In the genomic region with DNA sequence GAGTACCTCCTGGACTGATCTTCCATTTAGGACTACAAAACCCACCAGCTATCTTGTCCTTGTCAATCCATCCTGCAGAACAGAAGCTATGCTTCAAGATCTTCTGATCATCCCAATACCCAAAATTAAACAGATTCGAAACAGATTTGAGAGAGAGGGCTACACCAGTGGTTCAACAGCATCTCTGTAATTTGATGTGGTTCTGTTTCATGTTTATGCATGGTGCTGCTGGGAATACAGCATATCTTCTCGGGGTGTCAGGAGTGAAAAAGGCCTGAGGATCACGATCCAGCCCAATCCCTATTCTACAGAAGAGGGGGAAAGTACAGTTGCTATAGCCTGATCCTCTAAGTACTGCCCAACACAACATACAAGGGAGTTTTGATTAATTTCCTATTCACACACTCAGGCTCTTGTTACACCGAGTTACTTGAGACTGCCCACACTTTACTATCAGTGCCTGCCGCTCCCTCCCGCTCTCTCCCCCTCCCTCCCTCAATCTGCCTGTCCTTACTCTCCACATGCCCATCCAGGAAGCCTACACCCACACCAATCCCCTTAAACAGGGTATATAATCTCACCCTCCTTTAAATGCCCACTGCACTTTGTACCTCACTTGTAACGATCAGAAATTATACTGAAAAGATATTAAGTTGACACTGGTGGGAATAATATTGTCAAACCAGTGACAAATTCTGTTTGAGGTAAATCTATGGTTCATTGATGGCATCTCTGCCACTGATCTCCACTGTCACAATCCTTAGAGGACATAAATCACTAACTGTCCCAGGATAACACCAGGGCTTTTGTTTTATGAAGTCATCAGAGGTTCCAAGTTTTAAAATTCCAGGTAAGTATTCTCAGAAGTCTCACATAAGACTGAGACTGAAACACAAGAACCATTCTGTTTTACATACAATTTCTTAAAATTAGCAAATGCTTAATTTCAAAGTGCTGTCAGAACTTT, we compare ENCODE assay signal across 15 cellular contexts.
DNase-seq lines count a peak whose midpoint lies in the region; ATAC-seq and TF ChIP-seq lines count a peak whose summit lies in the region.
"Had no signal": no experiment of that assay in that cellular context is flagged by ENCODE, and none has a peak within 500 bp of the region (broad histone marks: within the 10 kb centered on the region; RNA-seq: fewer than 3 reads in every experiment).

No MANE protein-coding gene starts in this region.

- ATAC-seq in CD8-positive, alpha-beta T cell = no peak
- ATAC-seq: activated T-cell treated with anti-CD3 and anti-CD28 coated beads, Interleukin-2, amount 50 U/mL, for 4 hours; PC-3 had no signal

- H3K36me3 Mint-ChIP-seq in CD8-positive, alpha-beta T cell = peaks cover 37% of the 10 kb centered on the region
- peaks cover 50% of the 10 kb centered on the region for H3K36me3 Mint-ChIP-seq in activated T-cell treated with anti-CD3 and anti-CD28 coated beads, Interleukin-2, amount 50 U/mL, for 24 hours (ENCODE audit: low read depth)

- intact Hi-C loops in CD8-positive, alpha-beta T cell (cut with DNase I, micrococcal nuclease) = no loop called here
- intact Hi-C loops in esophagus squamous epithelium (cut with DNase I) (no loop called here), left ventricle myocardium inferior (cut with micrococcal nuclease) (no loop called here)

- no peak overlapping the region for H3K4me3 ChIP-seq in CD8-positive, alpha-beta T cell (ENCODE audit: low read depth, low read length)
- H3K4me3 ChIP-seq in esophagus squamous epithelium = no peak overlapping the region
- H3K4me3 ChIP-seq in left ventricle myocardium inferior = no peak overlapping the region

- peak overlapping the region; percentile 53 for H3K27ac Mint-ChIP-seq in CD8-positive, alpha-beta T cell
- H3K27ac Mint-ChIP-seq in activated T-cell treated with anti-CD3 and anti-CD28 coated beads, Interleukin-2, amount 50 U/mL, for 24 hours = no peak overlapping the region

- DNase-seq in CD8-positive, alpha-beta T cell = no peak
- DNase-seq in esophagus squamous epithelium (lab: John Stamatoyannopoulos, UW) (no peak), pons (ENCODE audit: low spot score) (peak; percentile 2), left ventricle myocardium inferior (no peak)
- no peak for DNase-seq in activated effector memory CD4-positive, alpha-beta T cell treated with Interleukin-2 at 50 U/mL for 16 hours
- DNase-seq in stimulated activated CD4-positive, alpha-beta T cell treated with anti-CD3 and anti-CD28 coated beads, Interleukin-2, amount 100 ng/mL, for 24 hours = no peak
- DNase-seq in activated T-cell treated with anti-CD3 and anti-CD28 coated beads, Interleukin-2, amount 50 U/mL, for 24 hours = no peak
- DNase-seq: activated CD4-positive, CD25-positive, alpha-beta regulatory T cell treated with anti-CD3 and anti-CD28 coated beads, Interleukin-2, amount 50 U/mL, for 72 hours; activated T-cell treated with anti-CD3 and anti-CD28 coated beads, Interleukin-2, amount 50 U/mL, for 4 hours; C1 segment of cervical spinal cord; NCI-H1694 treated with DMSO at 0.1 percent for 48 hours; NCI-H524; PC-3; trophoblast cell had no signal

- POLR2A ChIA-PET in CD8-positive, alpha-beta T cell (lab: Charles Lee) = no interaction called here

- H3K27me3 ChIP-seq in CD8-positive, alpha-beta T cell (ENCODE audit: insufficient read depth, low read length) = no peaks in the 10 kb centered on the region
- H3K27me3 ChIP-seq in esophagus squamous epithelium = no peaks in the 10 kb centered on the region
- H3K27me3 ChIP-seq in left ventricle myocardium inferior (ENCODE audit: low read depth) = no peaks in the 10 kb centered on the region

- TF ChIP-seq POLR2A in esophagus squamous epithelium (IDR thresholded peaks at IDR 0.05) = no peak

- TF ChIP-seq CTCF in CD8-positive, alpha-beta T cell (IDR thresholded peaks at IDR 0.05) = no peak
- TF ChIP-seq CTCF in esophagus squamous epithelium (IDR thresholded peaks at IDR 0.05) (no peak), left ventricle myocardium inferior (IDR thresholded peaks at IDR 0.05; ENCODE audit: borderline replicate concordance) (no peak)

- H3K36me3 ChIP-seq in CD8-positive, alpha-beta T cell (ENCODE audit: insufficient read depth, low read length) = no peaks in the 10 kb centered on the region
- peaks cover 79% of the 10 kb centered on the region for H3K36me3 ChIP-seq in KOPT-K1 (ENCODE audit: insufficient read depth, low read length)
- peaks cover 0 to 20% (median 0%) of the 10 kb centered on the region in 3 donors for H3K36me3 ChIP-seq in esophagus squamous epithelium
- H3K36me3 ChIP-seq in left ventricle myocardium inferior = no peaks in the 10 kb centered on the region

- H3K9me3 Mint-ChIP-seq in CD8-positive, alpha-beta T cell = no peaks in the 10 kb centered on the region
- no peaks in the 10 kb centered on the region for H3K9me3 Mint-ChIP-seq in activated T-cell treated with anti-CD3 and anti-CD28 coated beads, Interleukin-2, amount 50 U/mL, for 24 hours
- H3K9me3 Mint-ChIP-seq: activated T-cell treated with anti-CD3 and anti-CD28 coated beads, Interleukin-2, amount 50 U/mL, for 4 hours had no signal

- H3K9me3 ChIP-seq in CD8-positive, alpha-beta T cell (ENCODE audit: low read length) = no peaks in the 10 kb centered on the region
- no peaks in the 10 kb centered on the region for H3K9me3 ChIP-seq in KOPT-K1 (ENCODE audit: insufficient read depth, low read length, poor library complexity, severe bottlenecking)
- no peaks in the 10 kb centered on the region for H3K9me3 ChIP-seq in esophagus squamous epithelium
- H3K9me3 ChIP-seq in left ventricle myocardium inferior (replicated peaks) = no peaks in the 10 kb centered on the region

- peaks cover 27% of the 10 kb centered on the region for H3K4me1 ChIP-seq in CD8-positive, alpha-beta T cell (ENCODE audit: insufficient read depth, low read length)
- H3K4me1 ChIP-seq in esophagus squamous epithelium (peaks cover 31 to 96% (median 47%) of the 10 kb centered on the region in 3 donors), left ventricle myocardium inferior (peaks cover 14% of the 10 kb centered on the region)

- 71% methylated on average over 7 of the region's 7 CpGs for WGBS in esophagus squamous epithelium, 2 donors

- H3K4me1 Mint-ChIP-seq in CD8-positive, alpha-beta T cell (ENCODE audit: low read depth) = peaks cover 44% of the 10 kb centered on the region
- peaks cover 65% of the 10 kb centered on the region for H3K4me1 Mint-ChIP-seq in activated T-cell treated with anti-CD3 and anti-CD28 coated beads, Interleukin-2, amount 50 U/mL, for 24 hours (ENCODE audit: low read depth)

- no peak overlapping the region for H3K27ac ChIP-seq in CD8-positive, alpha-beta T cell (ENCODE audit: low read depth, low read length)
- H3K27ac ChIP-seq in KOPT-K1 (ENCODE audit: low read depth, low read length, poor library complexity, severe bottlenecking) (peak overlapping the region; percentile 98), esophagus squamous epithelium (peak overlapping the region; percentile 58 to 83 (median 72)), left ventricle myocardium inferior (replicated peaks) (no peak overlapping the region)

- no peak overlapping the region for H3K4me3 Mint-ChIP-seq in CD8-positive, alpha-beta T cell
- no peak overlapping the region for H3K4me3 Mint-ChIP-seq in activated T-cell treated with anti-CD3 and anti-CD28 coated beads, Interleukin-2, amount 50 U/mL, for 24 hours
- H3K4me3 Mint-ChIP-seq: activated T-cell treated with anti-CD3 and anti-CD28 coated beads, Interleukin-2, amount 50 U/mL, for 4 hours had no signal

- no peaks in the 10 kb centered on the region for H3K27me3 Mint-ChIP-seq in CD8-positive, alpha-beta T cell (ENCODE audit: low read depth)
- H3K27me3 Mint-ChIP-seq in activated T-cell treated with anti-CD3 and anti-CD28 coated beads, Interleukin-2, amount 50 U/mL, for 24 hours = no peaks in the 10 kb centered on the region

- CTCF ChIA-PET in CD8-positive, alpha-beta T cell (lab: Charles Lee) = no interaction called here

Comparison
In these comparisons a context has a peak if more than half of its experiments do, and no peak if none do; other contexts are left out.
1. H3K27ac ChIP-seq: peak in KOPT-K1 (single experiment) and esophagus squamous epithelium (4 of 4); none in CD8-positive, alpha-beta T cell (single experiment) and left ventricle myocardium inferior (single experiment).